Comparison of ENCODE assay signal across 8 cellular contexts in genomic region chr1:209945377-209945776, GRCh38. TPM values are rescaled to one million over a fixed set of nuclear protein-coding genes. Genes with fewer than 3 reads are reported as not detected.
"Had no signal": no experiment of that assay in that cellular context is flagged by ENCODE, and none has a peak within 500 bp of the region (broad histone marks: within the 10 kb centered on the region; RNA-seq: fewer than 3 reads in every experiment).

No MANE protein-coding gene starts in this region.

- H3K4me3 ChIP-seq: GM23338, HAP-1 had no signal

- H3K27ac ChIP-seq: KMS-11 had no signal

- H3K36me3 ChIP-seq: HAP-1 had no signal

- H3K4me3 Mint-ChIP-seq: GM23338 had no signal

- ATAC-seq: GM23338, HCT116 had no signal

- H3K9me3 ChIP-seq: HAP-1 had no signal

- DNase-seq: H7, IMR-90, KBM-7 had no signal

- H3K9me3 Mint-ChIP-seq: GM23338 had no signal

- H3K27ac Mint-ChIP-seq: GM23338 had no signal

RNA-seq across cellular contexts. Expression of gene SYT14, which starts 7.4 kb away (rescaled TPM):
- total RNA-seq: HT-29 had no signal
